ENCODE assay signal across 8 cellular contexts in genomic region chr16:89093252-89093601, GRCh38. TPM values are rescaled to one million over a fixed set of nuclear protein-coding genes. Genes with fewer than 3 reads are reported as not detected.
A peak's percentile ranks its signal among the peaks of the same experiment; 100 is the strongest.
DNase-seq lines count a peak whose midpoint lies in the region; ATAC-seq and TF ChIP-seq lines count a peak whose summit lies in the region.
"Not testable (repeated sequence)": the region's sequence is repeated elsewhere in the genome, so short reads cannot be mapped to it uniquely, and the experiment has no call there.

No MANE protein-coding gene starts in this region.

- H3K4me3 Mint-ChIP-seq in CD14-positive monocyte (peak overlapping the region; percentile 60 to 73), IgD-negative memory B cell (peak overlapping the region; percentile 52 to 83 (median 70))

- H3K4me1 Mint-ChIP-seq in CD14-positive monocyte = peaks cover 43% of the 10 kb centered on the region
- H3K4me1 Mint-ChIP-seq in IgD-negative memory B cell = peaks cover 35 to 40% (median 39%) of the 10 kb centered on the region in 3 donors

- peaks cover 18 to 47% (median 25%) of the 10 kb centered on the region in 3 donors for H3K4me1 ChIP-seq in esophagus squamous epithelium
- peaks cover 0 to 15% (median 9%) of the 10 kb centered on the region in 4 donors for H3K4me1 ChIP-seq in right lobe of liver
- H3K4me1 ChIP-seq in ovary (ENCODE audit: insufficient read depth) = not testable (repeated sequence)
- H3K4me1 ChIP-seq in thymus (ENCODE audit: control insufficient read depth, insufficient read depth, low read length) = peaks cover 45% of the 10 kb centered on the region

- not testable (repeated sequence) for H3K9me3 Mint-ChIP-seq in CD14-positive monocyte, IgD-negative memory B cell

- TF ChIP-seq EP300 in ovary (IDR thresholded peaks at IDR 0.05) = not testable (repeated sequence)

- ATAC-seq in right lobe of liver = not testable (repeated sequence)

- 65 to 76% methylated on average over 10 to 15 of the region's 15 CpGs for WGBS in esophagus squamous epithelium, 2 donors
- WGBS in right lobe of liver (ENCODE audit: insufficient coverage, low coverage, low lambda C conversion rate, missing lambda C conversion rate) = 74% methylated on average over 15 of the region's 15 CpGs
- WGBS in ovary, 3 donors = 57 to 65% (median 62%) methylated on average over 15 of the region's 15 CpGs
- WGBS in thymus = 69% methylated on average over 15 of the region's 15 CpGs

- not testable (repeated sequence) for TF ChIP-seq CTCF in CD14-positive monocyte (IDR thresholded peaks at IDR 0.05); VCaP (conservative IDR thresholded peaks at IDR 0.05); astrocyte of the cerebellum (IDR thresholded peaks at IDR 0.05; ENCODE audit: low read depth, low read length, missing control alignments); esophagus squamous epithelium (IDR thresholded peaks at IDR 0.05); right lobe of liver (IDR thresholded peaks at IDR 0.05); ovary (IDR thresholded peaks at IDR 0.05)

- H3K36me3 Mint-ChIP-seq in CD14-positive monocyte = peaks cover 8 to 21% of the 10 kb centered on the region in 2 donors
- H3K36me3 Mint-ChIP-seq in IgD-negative memory B cell = not testable (repeated sequence)

- H3K36me3 ChIP-seq in esophagus squamous epithelium; right lobe of liver; ovary; thymus (ENCODE audit: control insufficient read depth, insufficient read depth): not testable (repeated sequence)

- in situ Hi-C loops in astrocyte of the cerebellum (cut with HindIII; ENCODE audit: low sequenced_read_pairs) = not testable (repeated sequence)

- intact Hi-C loops in CD14-positive monocyte (cut with micrococcal nuclease) = loop anchor here (10.0 kb wide), 2 partner anchors 148 to 158 kb away; no protein-coding TSS in a partner anchor
- intact Hi-C loops in esophagus squamous epithelium (cut with DNase I); right lobe of liver (cut with DNase I); ovary (cut with DNase I): not testable (repeated sequence)

- H3K27ac Mint-ChIP-seq in CD14-positive monocyte (peak overlapping the region in 1 of 7 donors; percentile 50), IgD-negative memory B cell (peak overlapping the region in 1 of 3 donors; percentile 63)

- H3K27ac ChIP-seq in VCaP = peak overlapping the region; percentile 47; the same call in 1 of the 2 replicates
- H3K27ac ChIP-seq in esophagus squamous epithelium = peak overlapping the region; percentile 57 to 84 (median 80)
- H3K27ac ChIP-seq in right lobe of liver = peak overlapping the region in 1 of 3 donors; percentile 70
- H3K27ac ChIP-seq in ovary = peak overlapping the region in 1 of 2 donors; percentile 23
- H3K27ac ChIP-seq in thymus (ENCODE audit: low read depth) = peak overlapping the region; percentile 88

- not testable (repeated sequence) for DNase-seq in CD14-positive monocyte (ENCODE audit: low spot score); astrocyte of the cerebellum (ENCODE audit: low read depth); esophagus squamous epithelium (lab: John Stamatoyannopoulos, UW); right lobe of liver; ovary

- not testable (repeated sequence) for H3K9me3 ChIP-seq in esophagus squamous epithelium; right lobe of liver; ovary; thymus (ENCODE audit: control insufficient read depth)

- H3K4me3 ChIP-seq in astrocyte of the cerebellum (ENCODE audit: low read depth, low read length) = peak overlapping the region; percentile 74
- peak overlapping the region; percentile 67 to 92 (median 78) for H3K4me3 ChIP-seq in esophagus squamous epithelium
- H3K4me3 ChIP-seq in right lobe of liver = peak overlapping the region; percentile 84 to 90 (median 86)
- peak overlapping the region; percentile 51 for H3K4me3 ChIP-seq in ovary
- peak overlapping the region; percentile 90 for H3K4me3 ChIP-seq in thymus (ENCODE audit: low read length)

- peaks cover 0 to 40% (median 0%) of the 10 kb centered on the region in 4 donors for H3K27me3 ChIP-seq in esophagus squamous epithelium
- H3K27me3 ChIP-seq in right lobe of liver; ovary; thymus (ENCODE audit: control insufficient read depth, insufficient read depth): not testable (repeated sequence)

- TF ChIP-seq POLR2A in esophagus squamous epithelium (IDR thresholded peaks at IDR 0.05); right lobe of liver (IDR thresholded peaks at IDR 0.05); ovary (IDR thresholded peaks at IDR 0.05): not testable (repeated sequence)

- H3K27me3 Mint-ChIP-seq in CD14-positive monocyte (ENCODE audit: low read depth in 3 of 3) = peaks cover 10 to 35% (median 29%) of the 10 kb centered on the region in 3 donors
- H3K27me3 Mint-ChIP-seq in IgD-negative memory B cell = not testable (repeated sequence)

RNA-seq across cellular contexts. Expression of gene ACSF3, which starts 0.4 kb away (rescaled TPM):
- polyA plus RNA-seq in CD14-positive monocyte (10 to 100 TPM; 23.5 to 26.4 TPM), IgD-negative memory B cell (53.9 TPM), ovary (10 to 100 TPM; 20.1 to 22.9 TPM), thymus (47.2 TPM)
- total RNA-seq in esophagus squamous epithelium (10 to 100 TPM; 15.1 to 21.1 (median 17.4) TPM), right lobe of liver (10 to 100 TPM; 20.2 to 33.6 (median 29.4) TPM), ovary (10 to 100 TPM; 16.2 to 40.9 (median 28.8) TPM)
